8 cellular contexts compared by ENCODE assay signal in genomic region chr11:107563702-107564101, GRCh38. TPM values are rescaled to one million over a fixed set of nuclear protein-coding genes. Genes with fewer than 3 reads are reported as not detected.
DNase-seq lines count a peak whose midpoint lies in the region; ATAC-seq and TF ChIP-seq lines count a peak whose summit lies in the region.

No MANE protein-coding gene starts in this region.

- ATAC-seq in GM18498 (IDR thresholded peaks at IDR 0.05; ENCODE audit: unreplicated experiment) (peak; percentile 31), HG03095 (IDR thresholded peaks at IDR 0.05; ENCODE audit: unreplicated experiment) (peak; percentile 33), omental fat pad (ENCODE audit: low FRiP score) (peak; percentile 38)
- no peak for ATAC-seq in activated CD4-positive, CD25-positive, alpha-beta regulatory T cell treated with anti-CD3 and anti-CD28 coated beads, Interleukin-2, amount 50 U/mL, for 24 hours

- H3K27me3 ChIP-seq in BE2C = no peaks in the 10 kb centered on the region

- H3K4me3 ChIP-seq in BE2C (ENCODE audit: low read depth, low read length) = peak overlapping the region; percentile 92

- no peaks in the 10 kb centered on the region for H3K9me3 ChIP-seq in BE2C

- peaks cover 7% of the 10 kb centered on the region for H3K36me3 ChIP-seq in BE2C

- DNase-seq in BE2C (peak; percentile 50), NCI-H524 (lab: John Stamatoyannopoulos, UW) (peak; percentile 3 to 52), fibroblast of gingiva (ENCODE audit: low read depth) (peak; percentile 51), omental fat pad (ENCODE audit: low spot score) (no peak)
- DNase-seq in activated CD4-positive, alpha-beta T cell treated with anti-CD3 and anti-CD28 coated beads, Interleukin-2, amount 50 U/mL, for 4 hours = peak; percentile 17 to 18

- H3K4me1 ChIP-seq in BE2C = peaks cover 20% of the 10 kb centered on the region

- TF ChIP-seq CTCF in BE2C (IDR thresholded peaks at IDR 0.05; ENCODE audit: low read depth, low read length) = peak; percentile 76
- TF ChIP-seq CTCF in omental fat pad (IDR thresholded peaks at IDR 0.05) = peak in 1 of 3 donors; percentile 21

RNA-seq across cellular contexts. Expression of gene ALKBH8, which starts 1.8 kb away (rescaled TPM):
- 11.6 TPM for polyA plus RNA-seq in BE2C (2012; ENCODE audit: insufficient read depth, insufficient read length, low read depth)
- 10 to 100 TPM in 1 of 4 donors, 1 to 10 TPM in 3; 4.4 to 11.8 (median 7.1) TPM for total RNA-seq in omental fat pad

RNA-seq across cellular contexts. Expression of gene ELMOD1, which starts 27.2 kb away (rescaled TPM):
- not detected for polyA plus RNA-seq in BE2C (2012; ENCODE audit: insufficient read depth, insufficient read length, low read depth)
- total RNA-seq in omental fat pad = not detected

Comparison
In these comparisons a context has a peak if more than half of its experiments do, and no peak if none do; other contexts are left out.
1. ATAC-seq: peak in GM18498 (single experiment), HG03095 (single experiment) and omental fat pad (single experiment); none in activated CD4-positive, CD25-positive, alpha-beta regulatory T cell treated with anti-CD3 and anti-CD28 coated beads, Interleukin-2, amount 50 U/mL, for 24 hours (0 of 2).